Comparison of ENCODE assay signal across 29 cellular contexts in the genomic region with DNA sequence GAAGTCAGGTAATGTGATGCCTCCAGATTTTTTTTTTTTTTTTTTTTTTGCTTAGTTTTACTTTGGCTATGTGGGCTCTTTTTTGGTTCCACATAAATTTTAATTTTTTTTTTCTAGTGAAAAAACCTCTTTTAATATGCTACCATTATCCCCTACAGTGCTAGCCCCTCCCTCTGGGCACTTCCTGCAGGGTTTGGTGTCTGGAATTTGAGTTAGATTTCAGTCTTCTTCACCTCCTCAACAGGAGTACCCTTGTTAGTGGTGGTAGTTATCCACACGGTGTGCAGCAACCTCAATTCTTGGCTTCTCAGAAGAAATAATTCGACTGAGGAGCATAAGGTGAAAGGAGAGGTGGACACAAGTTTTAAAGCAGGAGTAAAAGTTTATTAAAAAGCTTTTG.
"Had no signal": no experiment of that assay in that cellular context is flagged by ENCODE, and none has a peak within 500 bp of the region (broad histone marks: within the 10 kb centered on the region; RNA-seq: fewer than 3 reads in every experiment).

No MANE protein-coding gene starts in this region.

- H3K27ac ChIP-seq: colonic mucosa, coronary artery, dorsolateral prefrontal cortex, epithelial cell of prostate, esophagus muscularis mucosa, esophagus squamous epithelium, foreskin keratinocyte, gastrocnemius medialis, gastroesophageal sphincter, heart left ventricle, heart right ventricle had no signal

- H3K9me3 Mint-ChIP-seq: dendritic cell treated with granulocyte-macrophage colony-stimulating factor and Interleukin-4, amounts not matched to agents 40 ng/mL and 50 ng/mL, for 4 days; effector memory CD8-positive, alpha-beta T cell; endodermal cell had no signal

- H3K27me3 Mint-ChIP-seq: dendritic cell treated with granulocyte-macrophage colony-stimulating factor and Interleukin-4, amounts not matched to agents 40 ng/mL and 50 ng/mL, for 4 days had no signal

- H3K4me3 ChIP-seq: colonic mucosa, coronary artery, dorsolateral prefrontal cortex, esophagus muscularis mucosa, esophagus squamous epithelium, gastrocnemius medialis, gastroesophageal sphincter, heart left ventricle, heart right ventricle had no signal

- H3K4me3 Mint-ChIP-seq: dendritic cell treated with granulocyte-macrophage colony-stimulating factor and Interleukin-4, amounts not matched to agents 40 ng/mL and 50 ng/mL, for 4 days; effector memory CD8-positive, alpha-beta T cell; endodermal cell had no signal

- H3K4me1 ChIP-seq: colonic mucosa, esophagus muscularis mucosa, esophagus squamous epithelium, foreskin keratinocyte, gastrocnemius medialis, gastroesophageal sphincter, heart left ventricle, heart right ventricle had no signal

- DNase-seq: colonic mucosa; cortex of kidney; dermis blood vessel endothelial cell; dorsolateral prefrontal cortex; effector CD4-positive, alpha-beta T cell; effector CD8-positive, alpha-beta T cell; effector memory CD4-positive, alpha-beta T cell; effector memory CD8-positive, alpha-beta T cell; erythroblast; esophagus squamous epithelium; foreskin fibroblast; foreskin keratinocyte; foreskin melanocyte; gastrocnemius medialis; glutamatergic neuron; head of caudate nucleus; heart left ventricle; heart right ventricle had no signal

- H3K36me3 ChIP-seq: colonic mucosa, esophagus muscularis mucosa, esophagus squamous epithelium, gastrocnemius medialis, gastroesophageal sphincter, heart left ventricle, heart right ventricle had no signal

- H3K27me3 ChIP-seq: colonic mucosa, dorsolateral prefrontal cortex, esophagus muscularis mucosa, esophagus squamous epithelium, foreskin keratinocyte, gastrocnemius medialis, gastroesophageal sphincter, heart left ventricle, heart right ventricle had no signal

- H3K9me3 ChIP-seq: colonic mucosa, esophagus muscularis mucosa, esophagus squamous epithelium, gastrocnemius medialis, gastroesophageal sphincter, heart left ventricle had no signal

- FAIRE-seq: colon, endometrium, endothelial cell of umbilical vein, frontal cortex had no signal

- H3K27ac Mint-ChIP-seq: dendritic cell treated with granulocyte-macrophage colony-stimulating factor and Interleukin-4, amounts not matched to agents 40 ng/mL and 50 ng/mL, for 4 days; effector memory CD8-positive, alpha-beta T cell; endodermal cell had no signal

- ATAC-seq: effector memory CD8-positive, alpha-beta T cell; esophagus mucosa; foreskin keratinocyte; gastrocnemius medialis; gastroesophageal sphincter; heart left ventricle; heart right ventricle had no signal
